In genomic region chr2:158493458-158493857, GRCh38 we compare ENCODE assay signal across 20 cellular contexts. TPM values are rescaled to one million over a fixed set of nuclear protein-coding genes. Genes with fewer than 3 reads are reported as not detected.
DNase-seq lines count a peak whose midpoint lies in the region; ATAC-seq and TF ChIP-seq lines count a peak whose summit lies in the region.
"Had no signal": no experiment of that assay in that cellular context is flagged by ENCODE, and none has a peak within 500 bp of the region (broad histone marks: within the 10 kb centered on the region; RNA-seq: fewer than 3 reads in every experiment).

No MANE protein-coding gene starts in this region.

- H3K4me1 Mint-ChIP-seq in WTC11 = peaks cover 68% of the 10 kb centered on the region
- H3K4me1 Mint-ChIP-seq: central memory CD8-positive, alpha-beta T cell; stimulated activated memory B cell treated with anti-CD40 and anti-IgM and Interleukin-4, amounts not matched to agents 10 μg/mL and 1 μg/mL and 100 μg/mL, for 72 hours had no signal

- peak; percentile 90 for DNase-seq in DMS79 (lab: John Stamatoyannopoulos, UW)
- peak; percentile 91 for DNase-seq in NCI-H2029 (lab: John Stamatoyannopoulos, UW)
- no peak for DNase-seq in WTC11 (ENCODE audit: low spot score)
- peak in 1 of 2 donors; percentile 55 for DNase-seq in left lung
- no peak for DNase-seq in mucosa of gallbladder (ENCODE audit: low spot score)
- no peak for DNase-seq in MV-4-11 (lab: John Stamatoyannopoulos, UW)
- no peak for DNase-seq in activated naive CD4-positive, alpha-beta T cell treated with anti-CD3 and anti-CD28 coated beads, Interleukin-2, amount 50 U/mL, for 16 hours
- DNase-seq in PC-9 = no peak
- DNase-seq: activated CD4-positive, alpha-beta T cell treated with anti-CD3 and anti-CD28 coated beads, Interleukin-2, amount 50 U/mL, for 48 hours; activated naive CD4-positive, alpha-beta T cell; activated T-cell treated with anti-CD3 and anti-CD28 coated beads for 4 hours; anterior cingulate cortex; NCI-H1105; SHP77 treated with DMSO at 0.1 percent for 48 hours; sigmoid colon; T-helper 1 cell had no signal

- no peaks in the 10 kb centered on the region for H3K36me3 ChIP-seq in left lung
- H3K36me3 ChIP-seq in PC-9 (ENCODE audit: low read depth) = no peaks in the 10 kb centered on the region
- H3K36me3 ChIP-seq: sigmoid colon, thoracic aorta had no signal

- no peak overlapping the region for H3K4me2 ChIP-seq in PC-9

- no peaks in the 10 kb centered on the region for H4K20me1 ChIP-seq in PC-9 (ENCODE audit: insufficient read depth)

- ATAC-seq in WTC11 (peak; percentile 15; the same call in 1 of the 2 replicates), left lung (peak; percentile 84)
- ATAC-seq: left lobe of liver; stimulated activated memory B cell treated with anti-CD40 and anti-IgM and Interleukin-4, amounts not matched to agents 10 μg/mL and 1 μg/mL and 100 μg/mL, for 72 hours had no signal

- no peak overlapping the region for H3K27ac ChIP-seq in left lung
- H3K27ac ChIP-seq in PC-9 = no peak overlapping the region
- H3K27ac ChIP-seq: thoracic aorta had no signal

- peaks cover 32% of the 10 kb centered on the region for H3K79me2 ChIP-seq in PC-9 (ENCODE audit: low read depth)

- no peaks in the 10 kb centered on the region for H3K9me3 ChIP-seq in left lung
- H3K9me3 ChIP-seq in PC-9 (ENCODE audit: insufficient read depth, low read depth) = no peaks in the 10 kb centered on the region
- H3K9me3 ChIP-seq: sigmoid colon, thoracic aorta had no signal

- H3K27me3 Mint-ChIP-seq in WTC11 (ENCODE audit: low read depth) = no peaks in the 10 kb centered on the region
- H3K27me3 Mint-ChIP-seq: central memory CD8-positive, alpha-beta T cell; stimulated activated memory B cell treated with anti-CD40 and anti-IgM and Interleukin-4, amounts not matched to agents 10 μg/mL and 1 μg/mL and 100 μg/mL, for 72 hours had no signal

- intact Hi-C loops in left lung (cut with DNase I) = no loop called here
- intact Hi-C loops in PC-9 (cut with micrococcal nuclease; ENCODE audit: unreplicated experiment) = no loop called here

- H3K4me3 Mint-ChIP-seq in WTC11 = no peak overlapping the region
- H3K4me3 Mint-ChIP-seq: central memory CD8-positive, alpha-beta T cell; stimulated activated memory B cell treated with anti-CD40 and anti-IgM and Interleukin-4, amounts not matched to agents 10 μg/mL and 1 μg/mL and 100 μg/mL, for 72 hours had no signal

- H3K9me3 Mint-ChIP-seq in WTC11 = no peaks in the 10 kb centered on the region
- H3K9me3 Mint-ChIP-seq: central memory CD8-positive, alpha-beta T cell; stimulated activated memory B cell treated with anti-CD40 and anti-IgM and Interleukin-4, amounts not matched to agents 10 μg/mL and 1 μg/mL and 100 μg/mL, for 72 hours had no signal

- no peaks in the 10 kb centered on the region for H3K36me3 Mint-ChIP-seq in WTC11
- H3K36me3 Mint-ChIP-seq: stimulated activated memory B cell treated with anti-CD40 and anti-IgM and Interleukin-4, amounts not matched to agents 10 μg/mL and 1 μg/mL and 100 μg/mL, for 72 hours had no signal

- CTCF ChIA-PET in WTC11 (lab: Charles Lee) (interaction anchor here (1.9 kb wide), 1 partner anchor 19 kb away, joined by 4 read pairs; no protein-coding TSS in a partner anchor), PC-9 (lab: Charles Lee) (no interaction called here)

- no TSS peak for BruUV-seq in PC-9 (replicated peaks; lab: Mats Ljungman, UMichigan)

- H3K27me3 ChIP-seq in left lung (no peaks in the 10 kb centered on the region), PC-9 (ENCODE audit: insufficient read depth, low read depth) (no peaks in the 10 kb centered on the region)
- H3K27me3 ChIP-seq: sigmoid colon had no signal

- TF ChIP-seq CTCF in WTC11 (IDR thresholded peaks at IDR 0.05) (no peak), left lung (IDR thresholded peaks at IDR 0.05) (no peak), PC-9 (conservative IDR thresholded peaks at IDR 0.05) (no peak)

- no peak overlapping the region for H3K4me3 ChIP-seq in left lung
- no peak overlapping the region for H3K4me3 ChIP-seq in PC-9
- H3K4me3 ChIP-seq: sigmoid colon, thoracic aorta had no signal

- no peaks in the 10 kb centered on the region for H3K9me2 ChIP-seq in PC-9 (ENCODE audit: insufficient read depth)

- POLR2A ChIA-PET in WTC11 (lab: Charles Lee) = no interaction called here
- POLR2A ChIA-PET in PC-9 (lab: Charles Lee; ENCODE audit: unreplicated experiment) = no interaction called here

- H3K27ac Mint-ChIP-seq in WTC11 = peak overlapping the region; percentile 34
- H3K27ac Mint-ChIP-seq: stimulated activated memory B cell treated with anti-CD40 and anti-IgM and Interleukin-4, amounts not matched to agents 10 μg/mL and 1 μg/mL and 100 μg/mL, for 72 hours had no signal

- H3F3A ChIP-seq in PC-9 (ENCODE audit: insufficient read depth, low read depth) = no peaks in the 10 kb centered on the region; the same call in 1 of the 2 replicates

- no peak overlapping the region for H2AFZ ChIP-seq in PC-9

- H3K4me1 ChIP-seq in left lung (peaks cover 3 to 23% of the 10 kb centered on the region in 2 donors), PC-9 (replicated peaks; ENCODE audit: insufficient read depth) (peaks cover 18% of the 10 kb centered on the region)

TF ChIP-seq in WTC11, 78 proteins besides CTCF, POLR2A, EP300 and RAD21:
- no peak for TF ChIP-seq PRDM15 (CRISPR knock-in tag; IDR thresholded peaks at IDR 0.05)
- no peak for TF ChIP-seq ZNF671 (CRISPR knock-in tag; IDR thresholded peaks at IDR 0.05)
- no peak for TF ChIP-seq CREM (CRISPR knock-in tag; IDR thresholded peaks at IDR 0.05)
- TF ChIP-seq USF1 (CRISPR knock-in tag; IDR thresholded peaks at IDR 0.05) = no peak
- no peak for TF ChIP-seq NR3C1 (CRISPR knock-in tag; conservative IDR thresholded peaks at IDR 0.05; ENCODE audit: low read depth)
- no peak for TF ChIP-seq IRF2 (CRISPR knock-in tag; IDR thresholded peaks at IDR 0.05; ENCODE audit: borderline replicate concordance, low read depth)
- TF ChIP-seq ELF4 (CRISPR knock-in tag; IDR thresholded peaks at IDR 0.05; ENCODE audit: low read depth) = no peak
- TF ChIP-seq E2F1 (CRISPR knock-in tag; IDR thresholded peaks at IDR 0.05) = no peak
- no peak for TF ChIP-seq JAZF1 (CRISPR knock-in tag; IDR thresholded peaks at IDR 0.05)
- TF ChIP-seq GTF2I (CRISPR knock-in tag; conservative IDR thresholded peaks at IDR 0.05) = no peak
- no peak for TF ChIP-seq ZNF416 (CRISPR knock-in tag; IDR thresholded peaks at IDR 0.05)
- TF ChIP-seq FOXK1 (CRISPR knock-in tag; IDR thresholded peaks at IDR 0.05) = no peak
TF ChIP-seq in WTC11: peak in this region for 0.

RNA-seq across cellular contexts. Expression of gene PKP4, which starts 36.7 kb away (rescaled TPM):
- total RNA-seq in WTC11 (2021) (66.3 to 78.9 TPM (median 69.3 TPM) in 3 replicates), left lung (10 to 100 TPM; 48.3 to 57.8 TPM), mucosa of gallbladder (90.3 TPM), PC-9 (2021) (55.5 and 59.1 TPM in 2 replicates)

RNA-seq across cellular contexts. Expression of gene CCDC148, which starts 36.9 kb away (rescaled TPM):
- total RNA-seq in WTC11 (2021) (1.7 to 2.1 TPM (median 1.9 TPM) in 3 replicates), left lung (1 to 10 TPM in 1 of 2 donors, under 1 TPM in 1; 0.64 to 1.3 TPM), mucosa of gallbladder (3.1 TPM), PC-9 (2021) (1.8 and 2.3 TPM in 2 replicates)

Comparison
In these comparisons a context has a peak if more than half of its experiments do, and no peak if none do; other contexts are left out.
1. DNase-seq: peak in DMS79 (single experiment) and NCI-H2029 (single experiment); none in WTC11 (single experiment), mucosa of gallbladder (single experiment), MV-4-11 (single experiment), activated naive CD4-positive, alpha-beta T cell treated with anti-CD3 and anti-CD28 coated beads, Interleukin-2, amount 50 U/mL, for 16 hours (single experiment) and PC-9 (0 of 2).